In the genomic region with DNA sequence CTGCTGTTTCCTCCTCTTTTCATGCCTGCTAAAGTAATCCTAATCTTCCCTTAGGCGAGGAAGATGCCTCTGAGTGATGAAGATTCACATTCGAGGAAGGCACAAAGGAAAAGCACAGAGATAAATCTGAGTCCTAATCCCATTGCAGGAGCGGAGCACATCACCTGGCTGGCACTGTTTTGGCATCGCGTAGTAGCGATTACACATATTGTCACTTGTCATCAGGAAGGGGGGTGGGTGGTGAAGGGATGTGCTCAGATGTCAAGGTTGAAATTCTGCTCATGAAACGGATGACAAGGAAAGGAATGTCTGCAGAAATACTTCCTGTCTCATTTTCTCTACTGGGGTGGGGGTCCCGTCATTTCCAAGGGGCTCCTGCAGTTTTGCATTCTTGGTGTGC, we compare ENCODE assay signal across 27 cellular contexts.
"Had no signal": no experiment of that assay in that cellular context is flagged by ENCODE, and none has a peak within 500 bp of the region (broad histone marks: within the 10 kb centered on the region; RNA-seq: fewer than 3 reads in every experiment).

No MANE protein-coding gene starts in this region.

- H3K27me3 ChIP-seq: ascending aorta, cardiac muscle cell had no signal

- H3K4me1 ChIP-seq: ascending aorta had no signal

- H3K27ac ChIP-seq: ascending aorta, cardiac muscle cell, VCaP had no signal

- H3K9me3 ChIP-seq: ascending aorta had no signal

- DNase-seq: activated B cell treated with CpG ODN at 0.5 μM for 24 hours; activated CD4-positive, alpha-beta memory T cell treated with anti-CD3 and anti-CD28 coated beads for 36 hours; activated CD4-positive, alpha-beta T cell treated with anti-CD3 and anti-CD28 coated beads for 4 hours; activated CD4-positive, alpha-beta T cell treated with anti-CD3 and anti-CD28 coated beads, Interleukin-2, amount 10 ng/mL, durations not matched to agents 24 days and 14 days; activated CD4-positive, alpha-beta T cell treated with anti-CD3 and anti-CD28 coated beads, Interleukin-2, amount 50 U/mL, for 1 hour; activated CD4-positive, alpha-beta T cell treated with anti-CD3 and anti-CD28 coated beads, Interleukin-2, amount 50 U/mL, for 4 hours; activated CD4-positive, CD25-positive, alpha-beta regulatory T cell treated with anti-CD3 and anti-CD28 coated beads, Interleukin-2, amount 50 U/mL, for 72 hours; activated CD8-positive, alpha-beta memory T cell treated with anti-CD3 and anti-CD28 coated beads for 24 hours; activated CD8-positive, alpha-beta memory T cell treated with anti-CD3 and anti-CD28 coated beads, Interleukin-2, amount 10 ng/mL, durations not matched to agents 7 days and 5 days; activated CD8-positive, alpha-beta memory T cell treated with anti-CD3 and anti-CD28 coated beads, Interleukin-2, amount 50 U/mL, for 48 hours; activated CD8-positive, alpha-beta T cell treated with anti-CD3 and anti-CD28 coated beads, Interleukin-2, amount 10 ng/mL, durations not matched to agents 7 days and 5 days; activated effector memory CD4-positive, alpha-beta T cell treated with Interleukin-2 at 50 U/mL for 16 hours; activated gamma-delta T cell; activated naive CD4-positive, alpha-beta T cell treated with anti-CD3 and anti-CD28 coated beads, Interleukin-2, amount 10 ng/mL, durations not matched to agents 7 days and 5 days; activated naive CD4-positive, alpha-beta T cell treated with Interleukin-2 at 50 U/mL for 16 hours; activated naive CD8-positive, alpha-beta T cell treated with anti-CD3 and anti-CD28 coated beads, Interleukin-2, amount 10 ng/mL, durations not matched to agents 7 days and 5 days; activated naive CD8-positive, alpha-beta T cell treated with anti-CD3 and anti-CD28 coated beads, Interleukin-2, amount 50 U/mL, for 24 hours; activated T-cell treated with anti-CD3 and anti-CD28 coated beads, Interleukin-2, amount 50 U/mL, for 24 hours; activated T-cell treated with anti-CD3 and anti-CD28 coated beads, Interleukin-2, amount 50 U/mL, for 48 hours; amygdala; central memory CD4-positive, alpha-beta T cell; T-helper 1 cell; T-helper 2 cell; T-helper 9 cell had no signal

- H3K36me3 ChIP-seq: ascending aorta, cardiac muscle cell had no signal

- H3K4me3 ChIP-seq: ascending aorta, cardiac muscle cell had no signal

- ATAC-seq: activated CD8-positive, alpha-beta memory T cell treated with anti-CD3 and anti-CD28 coated beads, Interleukin-2, amount 10 ng/mL, durations not matched to agents 7 days and 5 days; activated CD8-positive, alpha-beta T cell treated with anti-CD3 and anti-CD28 coated beads, Interleukin-2, amount 10 ng/mL, durations not matched to agents 7 days and 5 days; activated naive CD8-positive, alpha-beta T cell treated with anti-CD3 and anti-CD28 coated beads, Interleukin-2, amount 50 U/mL, for 24 hours had no signal
